ENCODE assay signal across 25 cellular contexts in the genomic region with DNA sequence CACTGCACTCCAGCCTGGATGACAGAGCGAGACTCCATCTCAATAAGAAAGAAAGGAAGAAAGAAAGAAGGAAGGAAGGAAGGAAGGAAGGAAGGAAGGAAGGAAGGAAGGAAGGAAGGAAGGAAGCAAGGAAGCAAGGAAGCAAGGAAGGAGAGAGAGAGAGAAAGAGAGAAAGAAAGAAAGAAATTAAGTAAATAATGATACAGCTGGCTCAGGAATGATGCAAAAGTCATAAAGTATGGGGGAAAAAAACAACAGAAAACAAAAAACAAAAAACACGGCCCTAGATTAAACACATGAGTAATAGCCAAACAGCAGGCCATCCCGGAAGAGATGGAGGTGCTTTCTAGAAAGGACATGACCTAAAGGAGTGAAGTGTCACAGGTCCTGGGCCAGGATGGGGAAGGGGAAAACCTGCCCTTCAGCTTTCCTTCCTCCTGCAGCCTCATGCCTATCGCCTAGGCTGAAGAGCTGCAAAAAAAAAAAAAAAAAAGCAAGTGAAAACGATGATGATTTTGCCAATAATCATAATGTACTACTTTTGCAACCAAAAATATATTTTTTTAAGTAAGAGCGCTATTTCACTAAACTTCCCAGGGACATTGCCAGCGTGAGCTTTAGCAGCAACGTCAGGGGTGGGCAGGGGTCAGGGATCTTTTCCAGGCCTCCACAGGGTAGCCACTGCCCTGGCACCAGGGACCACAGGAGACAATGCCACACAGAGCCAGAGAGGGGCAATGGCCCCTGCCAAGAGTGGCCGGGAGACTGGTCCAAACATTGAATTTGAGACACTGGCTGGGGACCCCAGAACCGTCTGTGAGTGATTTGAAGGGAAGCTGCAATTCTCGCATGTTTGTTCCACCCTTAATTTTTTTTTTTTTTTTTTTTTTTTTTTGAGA. TPM values are rescaled to one million over a fixed set of nuclear protein-coding genes. Genes with fewer than 3 reads are reported as not detected.
DNase-seq lines count a peak whose midpoint lies in the region; ATAC-seq and TF ChIP-seq lines count a peak whose summit lies in the region.
"Had no signal": no experiment of that assay in that cellular context is flagged by ENCODE, and none has a peak within 500 bp of the region (broad histone marks: within the 10 kb centered on the region; RNA-seq: fewer than 3 reads in every experiment).

No MANE protein-coding gene starts in this region.

- H3K4me3 ChIP-seq in OCI-LY3 (ENCODE audit: low read length), result no peak overlapping the region
- H3K4me3 ChIP-seq: BLaER1, cardiac muscle cell, esophagus squamous epithelium, GM23248, thoracic aorta had no signal

- H2AFZ ChIP-seq in OCI-LY3 (ENCODE audit: low read depth, low read length), result no peak overlapping the region
- H2AFZ ChIP-seq: GM23248 had no signal

- no peak for ATAC-seq in HG03135 (IDR thresholded peaks at IDR 0.05; ENCODE audit: unreplicated experiment)
- ATAC-seq: activated CD4-positive, CD25-positive, alpha-beta regulatory T cell treated with anti-CD3 and anti-CD28 coated beads, Interleukin-2, amount 50 U/mL, for 24 hours; activated T-cell treated with anti-CD3 and anti-CD28 coated beads, Interleukin-2, amount 50 U/mL, for 4 hours had no signal

- peak overlapping the region; percentile 96 for H3K27ac ChIP-seq in OCI-LY3 (ENCODE audit: low read length)
- H3K27ac ChIP-seq: BLaER1, cardiac muscle cell, esophagus squamous epithelium, GM23248, thoracic aorta had no signal

- H3K9me3 Mint-ChIP-seq in activated CD4-positive, alpha-beta T cell treated with anti-CD3 and anti-CD28 coated beads, Interleukin-2, amount 10 ng/mL, durations not matched to agents 24 days and 14 days, result no peaks in the 10 kb centered on the region
- H3K9me3 Mint-ChIP-seq in activated naive CD8-positive, alpha-beta T cell (ENCODE audit: low read depth), result no peaks in the 10 kb centered on the region
- H3K9me3 Mint-ChIP-seq in neural crest cell, result no peaks in the 10 kb centered on the region
- H3K9me3 Mint-ChIP-seq: activated T-cell treated with anti-CD3 and anti-CD28 coated beads, Interleukin-2, amount 50 U/mL, for 4 hours had no signal

- H3K79me2 ChIP-seq in OCI-LY3 (ENCODE audit: low read length), result no peaks in the 10 kb centered on the region

- H4K20me1 ChIP-seq in OCI-LY3 (ENCODE audit: insufficient read depth, low read length), result no peaks in the 10 kb centered on the region
- H4K20me1 ChIP-seq: BLaER1 had no signal

- in situ Hi-C loops in GM13977 (cut with MboI; ENCODE audit: low pct_unique_long_range_greater_than_20kb, low sequenced_read_pairs, unreplicated experiment), result no loop called here

- H3K27me3 ChIP-seq in OCI-LY3 (ENCODE audit: low read depth, low read length), result no peaks in the 10 kb centered on the region
- H3K27me3 ChIP-seq: BLaER1 had no signal

- H3K4me2 ChIP-seq in OCI-LY3 (ENCODE audit: low read length), result peak overlapping the region; percentile 24
- H3K4me2 ChIP-seq: BLaER1 had no signal

- H3K9me3 ChIP-seq in OCI-LY3 (ENCODE audit: insufficient read depth, low read length), result no peaks in the 10 kb centered on the region
- H3K9me3 ChIP-seq: BLaER1, esophagus squamous epithelium, thoracic aorta had no signal

- no peaks in the 10 kb centered on the region for H3K36me3 ChIP-seq in OCI-LY3 (replicated peaks; ENCODE audit: low read depth, low read length)
- H3K36me3 ChIP-seq: BLaER1, cardiac muscle cell, esophagus squamous epithelium, thoracic aorta had no signal

- peaks cover 85% of the 10 kb centered on the region for H3K4me1 Mint-ChIP-seq in activated CD4-positive, alpha-beta T cell treated with anti-CD3 and anti-CD28 coated beads, Interleukin-2, amount 10 ng/mL, durations not matched to agents 24 days and 14 days
- H3K4me1 Mint-ChIP-seq in activated naive CD8-positive, alpha-beta T cell (ENCODE audit: low read depth), result peaks cover 83% of the 10 kb centered on the region
- peaks cover 6% of the 10 kb centered on the region for H3K4me1 Mint-ChIP-seq in neural crest cell

- peaks cover 95% of the 10 kb centered on the region for H3K4me1 ChIP-seq in OCI-LY3 (ENCODE audit: low read length)

- H3K9ac ChIP-seq in OCI-LY3 (ENCODE audit: low read length), result peak overlapping the region; percentile 86; the same call in 1 of the 2 replicates
- H3K9ac ChIP-seq: BLaER1, GM23248 had no signal

- TF ChIP-seq CTCF in OCI-LY3 (IDR thresholded peaks at IDR 0.05; ENCODE audit: low read depth, low read length) (no peak), neural crest cell (conservative IDR thresholded peaks at IDR 0.05) (no peak), GM13977 (IDR thresholded peaks at IDR 0.05; ENCODE audit: extremely low read depth, insufficient read depth, missing control alignments) (no peak)

- no peaks in the 10 kb centered on the region for H3K27me3 Mint-ChIP-seq in activated CD4-positive, alpha-beta T cell treated with anti-CD3 and anti-CD28 coated beads, Interleukin-2, amount 10 ng/mL, durations not matched to agents 24 days and 14 days
- H3K27me3 Mint-ChIP-seq in activated naive CD8-positive, alpha-beta T cell, result no peaks in the 10 kb centered on the region
- H3K27me3 Mint-ChIP-seq in neural crest cell (ENCODE audit: low read depth), result no peaks in the 10 kb centered on the region

- intact Hi-C loops in activated CD4-positive, alpha-beta T cell treated with anti-CD3 and anti-CD28 coated beads, Interleukin-2, amount 10 ng/mL, durations not matched to agents 24 days and 14 days (cut with micrococcal nuclease), result no loop called here

- no peak for DNase-seq in activated CD4-positive, alpha-beta T cell treated with anti-CD3 and anti-CD28 coated beads, Interleukin-2, amount 10 ng/mL, durations not matched to agents 24 days and 14 days
- no peak for DNase-seq in activated CD4-positive, alpha-beta T cell treated with anti-CD3 and anti-CD28 coated beads, Interleukin-2, amount 50 U/mL, for 4 hours
- DNase-seq in neural crest cell (ENCODE audit: low read depth, low spot score) (no peak), GM13977 (ENCODE audit: low spot score) (no peak), putamen (ENCODE audit: low spot score) (no peak)
- DNase-seq: activated T-cell treated with anti-CD3 and anti-CD28 coated beads, Interleukin-2, amount 50 U/mL, for 4 hours; DMS79; esophagus squamous epithelium; GM23248; NCI-H1417; NCI-H2171; SHP77 treated with DMSO at 0.1 percent for 48 hours; stimulated activated CD4-positive, alpha-beta T cell treated with anti-CD3 and anti-CD28 coated beads, Interleukin-4, amount 100 ng/mL, for 4 hours; T-helper 9 cell had no signal

- H3K4me3 Mint-ChIP-seq in activated CD4-positive, alpha-beta T cell treated with anti-CD3 and anti-CD28 coated beads, Interleukin-2, amount 10 ng/mL, durations not matched to agents 24 days and 14 days, result no peak overlapping the region
- no peak overlapping the region for H3K4me3 Mint-ChIP-seq in activated naive CD8-positive, alpha-beta T cell
- no peak overlapping the region for H3K4me3 Mint-ChIP-seq in neural crest cell
- H3K4me3 Mint-ChIP-seq: activated T-cell treated with anti-CD3 and anti-CD28 coated beads, Interleukin-2, amount 50 U/mL, for 4 hours had no signal

- no peaks in the 10 kb centered on the region for H3K36me3 Mint-ChIP-seq in activated CD4-positive, alpha-beta T cell treated with anti-CD3 and anti-CD28 coated beads, Interleukin-2, amount 10 ng/mL, durations not matched to agents 24 days and 14 days (ENCODE audit: low read depth)
- H3K36me3 Mint-ChIP-seq in activated naive CD8-positive, alpha-beta T cell, result no peaks in the 10 kb centered on the region
- H3K36me3 Mint-ChIP-seq in neural crest cell (ENCODE audit: low read depth), result no peaks in the 10 kb centered on the region

- peak overlapping the region; percentile 78 for H3K27ac Mint-ChIP-seq in activated CD4-positive, alpha-beta T cell treated with anti-CD3 and anti-CD28 coated beads, Interleukin-2, amount 10 ng/mL, durations not matched to agents 24 days and 14 days
- H3K27ac Mint-ChIP-seq in activated naive CD8-positive, alpha-beta T cell, result peak overlapping the region; percentile 73
- peak overlapping the region; percentile 81 for H3K27ac Mint-ChIP-seq in neural crest cell (ENCODE audit: unreplicated experiment)
- H3K27ac Mint-ChIP-seq: progenitor cell of endocrine pancreas had no signal

RNA-seq across cellular contexts. Expression of a gene that starts 28.2 kb away (rescaled TPM):
- not detected in 2 replicates for total RNA-seq in activated CD4-positive, alpha-beta T cell treated with anti-CD3 and anti-CD28 coated beads, Interleukin-2, amount 10 ng/mL, durations not matched to agents 24 days and 14 days
- not detected in 2 replicates for total RNA-seq in neural crest cell
- total RNA-seq: A172, cardiac muscle cell, GM23248, myocyte had no signal

RNA-seq across cellular contexts. Expression of a gene that starts 38.0 kb away (rescaled TPM):
- 0.14 and 0.28 TPM in 2 replicates for total RNA-seq in activated CD4-positive, alpha-beta T cell treated with anti-CD3 and anti-CD28 coated beads, Interleukin-2, amount 10 ng/mL, durations not matched to agents 24 days and 14 days
- total RNA-seq in neural crest cell, result not detected in 2 replicates
- total RNA-seq: A172; activated T-cell treated with anti-CD3 and anti-CD28 coated beads, Interleukin-2, amount 50 U/mL, for 4 hours; cardiac muscle cell; esophagus squamous epithelium; GM23248; lower leg skin; myocyte; progenitor cell of endocrine pancreas; thoracic aorta had no signal
